10 cellular contexts compared by ENCODE assay signal in genomic region chr16:89316701-89317100, GRCh38.
DNase-seq lines count a peak whose midpoint lies in the region; ATAC-seq and TF ChIP-seq lines count a peak whose summit lies in the region.
"Had no signal": no experiment of that assay in that cellular context is flagged by ENCODE, and none has a peak within 500 bp of the region (broad histone marks: within the 10 kb centered on the region; RNA-seq: fewer than 3 reads in every experiment).

No MANE protein-coding gene starts in this region.

- H3K27me3 Mint-ChIP-seq in activated T-cell treated with anti-CD3 and anti-CD28 coated beads, Interleukin-2, amount 50 U/mL, for 4 hours (ENCODE audit: low read depth) = no peaks in the 10 kb centered on the region
- no peaks in the 10 kb centered on the region for H3K27me3 Mint-ChIP-seq in activated CD4-positive, alpha-beta memory T cell treated with anti-CD3 and anti-CD28 coated beads for 36 hours
- H3K27me3 Mint-ChIP-seq in stimulated activated naive CD8-positive, alpha-beta T cell treated with anti-CD3 and anti-CD28 coated beads, Interleukin-15, amount 100 ng/mL, for 72 hours = no peaks in the 10 kb centered on the region

- H3K4me1 ChIP-seq in heart right ventricle = peaks cover 42 to 98% (median 82%) of the 10 kb centered on the region in 9 donors

- H3K27ac Mint-ChIP-seq in activated CD4-positive, alpha-beta memory T cell treated with anti-CD3 and anti-CD28 coated beads for 36 hours = peak overlapping the region; percentile 91
- peak overlapping the region; percentile 59 to 95 for H3K27ac Mint-ChIP-seq in stimulated activated naive CD8-positive, alpha-beta T cell treated with anti-CD3 and anti-CD28 coated beads, Interleukin-15, amount 100 ng/mL, for 72 hours

- H3K36me3 Mint-ChIP-seq in activated T-cell treated with anti-CD3 and anti-CD28 coated beads, Interleukin-2, amount 50 U/mL, for 4 hours (ENCODE audit: insufficient read depth) = peaks cover 13% of the 10 kb centered on the region
- H3K36me3 Mint-ChIP-seq in activated CD4-positive, alpha-beta memory T cell treated with anti-CD3 and anti-CD28 coated beads for 36 hours = peaks cover 21% of the 10 kb centered on the region

- no peak for ATAC-seq in activated T-cell treated with anti-CD3 and anti-CD28 coated beads, Interleukin-2, amount 50 U/mL, for 4 hours
- no peak for ATAC-seq in heart right ventricle
- no peak for ATAC-seq in stimulated activated naive CD8-positive, alpha-beta T cell treated with anti-CD3 and anti-CD28 coated beads, Interleukin-15, amount 100 ng/mL, for 72 hours

- H3K27me3 ChIP-seq in heart right ventricle = no peaks in the 10 kb centered on the region
- H3K27me3 ChIP-seq: vagina had no signal

- peak overlapping the region in 9 of 10 donors; percentile 34 to 79 (median 64) for H3K27ac ChIP-seq in heart right ventricle
- H3K27ac ChIP-seq: vagina had no signal

- TF ChIP-seq CTCF in heart right ventricle (IDR thresholded peaks at IDR 0.05) = no peak

- POLR2A ChIA-PET in activated CD4-positive, alpha-beta memory T cell treated with anti-CD3 and anti-CD28 coated beads for 36 hours (lab: Charles Lee) = interaction anchor here (0.8 to 2.5 kb wide), 3 partner anchors 8 to 172 kb away, joined by 3 to 16 read pairs (median 10); partner anchors contain the start of gene ANKRD11

- peak overlapping the region; percentile 72 for H3K4me3 Mint-ChIP-seq in activated T-cell treated with anti-CD3 and anti-CD28 coated beads, Interleukin-2, amount 50 U/mL, for 4 hours
- H3K4me3 Mint-ChIP-seq in activated CD4-positive, alpha-beta memory T cell treated with anti-CD3 and anti-CD28 coated beads for 36 hours = peak overlapping the region; percentile 6
- peak overlapping the region; percentile 75 to 87 for H3K4me3 Mint-ChIP-seq in stimulated activated naive CD8-positive, alpha-beta T cell treated with anti-CD3 and anti-CD28 coated beads, Interleukin-15, amount 100 ng/mL, for 72 hours

- CTCF ChIA-PET in activated CD4-positive, alpha-beta memory T cell treated with anti-CD3 and anti-CD28 coated beads for 36 hours (lab: Charles Lee) = interaction anchor here (3.2 kb wide), 1 partner anchor 192 kb away, joined by 19 read pairs; the partner anchor contains the start of gene SPG7

- H3K36me3 ChIP-seq in heart right ventricle = peaks cover 0 to 25% (median 12%) of the 10 kb centered on the region in 9 donors

- intact Hi-C loops in activated CD4-positive, alpha-beta memory T cell treated with anti-CD3 and anti-CD28 coated beads for 36 hours (cut with micrococcal nuclease) = loop anchor here (1.0 to 2.0 kb wide), 2 partner anchors 8 to 44 kb away; no protein-coding TSS in a partner anchor
- intact Hi-C loops in heart right ventricle (cut with DNase I) = no loop called here

- no peak overlapping the region for H3K4me3 ChIP-seq in heart right ventricle
- H3K4me3 ChIP-seq: vagina had no signal

- peaks cover 98% of the 10 kb centered on the region for H3K4me1 Mint-ChIP-seq in activated T-cell treated with anti-CD3 and anti-CD28 coated beads, Interleukin-2, amount 50 U/mL, for 4 hours (ENCODE audit: low read depth)
- peaks cover 95% of the 10 kb centered on the region for H3K4me1 Mint-ChIP-seq in activated CD4-positive, alpha-beta memory T cell treated with anti-CD3 and anti-CD28 coated beads for 36 hours (ENCODE audit: low read depth)
- peaks cover 90% of the 10 kb centered on the region for H3K4me1 Mint-ChIP-seq in stimulated activated naive CD8-positive, alpha-beta T cell treated with anti-CD3 and anti-CD28 coated beads, Interleukin-15, amount 100 ng/mL, for 72 hours

- DNase-seq in activated T-cell treated with anti-CD3 and anti-CD28 coated beads, Interleukin-2, amount 50 U/mL, for 4 hours = no peak
- DNase-seq in activated T-cell treated with anti-CD3 and anti-CD28 coated beads for 4 hours (no peak), heart right ventricle (peak in 1 of 2 donors; percentile 14), NCI-H2196 (lab: John Stamatoyannopoulos, UW; ENCODE audit: unreplicated experiment) (no peak), SIG-M5 (lab: John Stamatoyannopoulos, UW) (no peak), NCI-H1048 (lab: John Stamatoyannopoulos, UW) (no peak)
- DNase-seq in activated CD4-positive, alpha-beta memory T cell treated with anti-CD3 and anti-CD28 coated beads for 36 hours = no peak
- DNase-seq in stimulated activated naive CD8-positive, alpha-beta T cell treated with anti-CD3 and anti-CD28 coated beads, Interleukin-15, amount 100 ng/mL, for 72 hours = no peak
- DNase-seq: NCI-H1092 had no signal

- 75% methylated on average over 14 of the region's 14 CpGs for WGBS in heart right ventricle, 2 donors

- H3K9me3 Mint-ChIP-seq in activated T-cell treated with anti-CD3 and anti-CD28 coated beads, Interleukin-2, amount 50 U/mL, for 4 hours = no peaks in the 10 kb centered on the region
- no peaks in the 10 kb centered on the region for H3K9me3 Mint-ChIP-seq in activated CD4-positive, alpha-beta memory T cell treated with anti-CD3 and anti-CD28 coated beads for 36 hours
- H3K9me3 Mint-ChIP-seq in stimulated activated naive CD8-positive, alpha-beta T cell treated with anti-CD3 and anti-CD28 coated beads, Interleukin-15, amount 100 ng/mL, for 72 hours = no peaks in the 10 kb centered on the region

- H3K9me3 ChIP-seq in heart right ventricle = no peaks in the 10 kb centered on the region
- H3K9me3 ChIP-seq: vagina had no signal

Comparison
In these comparisons a context has a peak if more than half of its experiments do, and no peak if none do; other contexts are left out.
1. H3K4me3 Mint-ChIP-seq: peak in every context shown above with its lines; median percentile 81 in stimulated activated naive CD8-positive, alpha-beta T cell treated with anti-CD3 and anti-CD28 coated beads, Interleukin-15, amount 100 ng/mL, for 72 hours; 72 in activated T-cell treated with anti-CD3 and anti-CD28 coated beads, Interleukin-2, amount 50 U/mL, for 4 hours; 6 in activated CD4-positive, alpha-beta memory T cell treated with anti-CD3 and anti-CD28 coated beads for 36 hours.